ENCODE assay signal across 9 cellular contexts in the genomic region with DNA sequence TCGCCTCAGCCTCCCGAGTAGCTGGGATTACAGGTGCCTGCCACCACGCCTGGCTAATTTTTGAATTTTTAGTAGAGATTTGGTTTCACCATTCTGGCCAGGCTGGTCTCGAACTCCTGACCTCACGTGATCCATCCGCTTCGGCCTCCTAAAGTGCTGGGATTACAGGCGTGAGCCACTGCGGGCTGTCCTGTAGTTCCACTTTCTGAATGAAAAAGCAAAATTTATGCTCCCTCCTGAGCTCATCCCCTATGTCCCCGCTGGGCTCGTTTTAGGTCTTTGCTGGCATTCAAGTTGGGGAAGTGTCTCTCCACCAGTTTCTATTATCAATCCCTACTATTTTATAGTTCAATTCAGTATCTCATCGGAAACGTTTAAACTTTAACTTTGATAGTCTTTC. TPM values are rescaled to one million over a fixed set of nuclear protein-coding genes. Genes with fewer than 3 reads are reported as not detected.
A peak's percentile ranks its signal among the peaks of the same experiment; 100 is the strongest.
DNase-seq lines count a peak whose midpoint lies in the region; ATAC-seq and TF ChIP-seq lines count a peak whose summit lies in the region.
"Had no signal": no experiment of that assay in that cellular context is flagged by ENCODE, and none has a peak within 500 bp of the region (broad histone marks: within the 10 kb centered on the region; RNA-seq: fewer than 3 reads in every experiment).

No MANE protein-coding gene starts in this region.

- no peak for TF ChIP-seq POLR2A in vagina (IDR thresholded peaks at IDR 0.05)

- H3K4me1 ChIP-seq in right cardiac atrium (ENCODE audit: control insufficient read depth, insufficient read depth, low read length) (no peaks in the 10 kb centered on the region), upper lobe of right lung (peaks cover 7% of the 10 kb centered on the region), vagina (peaks cover 10% of the 10 kb centered on the region)

- H3K36me3 Mint-ChIP-seq in activated naive CD4-positive, alpha-beta T cell treated with anti-CD3 and anti-CD28 coated beads, Interleukin-2, amount 50 U/mL, for 72 hours: no peaks in the 10 kb centered on the region
- no peaks in the 10 kb centered on the region for H3K36me3 Mint-ChIP-seq in memory B cell

- DNase-seq in right cardiac atrium: no peak
- no peak for DNase-seq in cardiac septum (ENCODE audit: low spot score)
- DNase-seq in activated naive CD4-positive, alpha-beta T cell treated with anti-CD3 and anti-CD28 coated beads, Interleukin-2, amount 50 U/mL, for 72 hours (ENCODE audit: low spot score in 2 of 2): no peak
- no peak for DNase-seq in memory B cell (ENCODE audit: low spot score in 2 of 2)
- peak; percentile 67 for DNase-seq in upper lobe of right lung
- no peak for DNase-seq in GM13976 (ENCODE audit: low spot score)
- no peak for DNase-seq in vagina (ENCODE audit: extremely low spot score in 2 of 2)

- peak overlapping the region in 1 of 2 donors; percentile 70 for H3K27ac Mint-ChIP-seq in activated naive CD4-positive, alpha-beta T cell treated with anti-CD3 and anti-CD28 coated beads, Interleukin-2, amount 50 U/mL, for 72 hours
- H3K27ac Mint-ChIP-seq in memory B cell: peak overlapping the region; percentile 67

- peak; percentile 7 to 16 for ATAC-seq in right cardiac atrium
- peak; percentile 40 to 56 for ATAC-seq in activated naive CD4-positive, alpha-beta T cell treated with anti-CD3 and anti-CD28 coated beads, Interleukin-2, amount 50 U/mL, for 72 hours
- peak; percentile 43 for ATAC-seq in memory B cell (ENCODE audit: low read depth)
- ATAC-seq in upper lobe of right lung: peak; percentile 49
- no peak for ATAC-seq in HG03095 (IDR thresholded peaks at IDR 0.05; ENCODE audit: unreplicated experiment)

- no peaks in the 10 kb centered on the region for H3K27me3 Mint-ChIP-seq in memory B cell

- peak overlapping the region; percentile 80 for H3K4me3 Mint-ChIP-seq in memory B cell

- H3K4me3 ChIP-seq in right cardiac atrium (ENCODE audit: low read length) (peak overlapping the region; percentile 45), upper lobe of right lung (peak overlapping the region; percentile 59), vagina (peak overlapping the region in 1 of 2 donors; percentile 55)

- no peak for TF ChIP-seq CTCF in upper lobe of right lung (IDR thresholded peaks at IDR 0.05)
- no peak for TF ChIP-seq CTCF in GM13976 (IDR thresholded peaks at IDR 0.05; ENCODE audit: borderline replicate concordance, control extremely low read depth, extremely low read depth, insufficient read depth, missing control alignments)
- TF ChIP-seq CTCF in vagina (IDR thresholded peaks at IDR 0.05): no peak

- peaks cover 3% of the 10 kb centered on the region for H3K4me1 Mint-ChIP-seq in memory B cell

- no peaks in the 10 kb centered on the region for H3K9me3 ChIP-seq in right cardiac atrium (ENCODE audit: control insufficient read depth, low read length)
- no peaks in the 10 kb centered on the region for H3K9me3 ChIP-seq in upper lobe of right lung
- H3K9me3 ChIP-seq in vagina: no peaks in the 10 kb centered on the region

- H3K27ac ChIP-seq in right cardiac atrium (ENCODE audit: low read length) (no peak overlapping the region), upper lobe of right lung (no peak overlapping the region), vagina (no peak overlapping the region)

- no peaks in the 10 kb centered on the region for H3K9me3 Mint-ChIP-seq in activated naive CD4-positive, alpha-beta T cell treated with anti-CD3 and anti-CD28 coated beads, Interleukin-2, amount 50 U/mL, for 72 hours
- no peaks in the 10 kb centered on the region for H3K9me3 Mint-ChIP-seq in memory B cell

- H3K27me3 ChIP-seq in right cardiac atrium (ENCODE audit: control insufficient read depth, insufficient read depth) (no peaks in the 10 kb centered on the region), upper lobe of right lung (no peaks in the 10 kb centered on the region), vagina (no peaks in the 10 kb centered on the region)

- intact Hi-C loops in right cardiac atrium (cut with DNase I): loop anchor here in 2 of 4 donors (2.0 to 5.0 kb wide), 2 partner anchors 124 to 126 kb away; no protein-coding TSS in a partner anchor
- intact Hi-C loops in cardiac septum (cut with DNase I): no loop called here
- intact Hi-C loops in upper lobe of right lung (cut with DNase I): loop anchor here (5.0 kb wide), 1 partner anchor 121 kb away; no protein-coding TSS in a partner anchor
- intact Hi-C loops in vagina (cut with DNase I): no loop called here

- WGBS in right cardiac atrium: 48% methylated on average over 13 of the region's 13 CpGs

- H3K36me3 ChIP-seq in upper lobe of right lung: no peaks in the 10 kb centered on the region
- H3K36me3 ChIP-seq in vagina: no peaks in the 10 kb centered on the region

- in situ Hi-C loops in GM13976 (cut with MboI; ENCODE audit: low sequenced_read_pairs, unreplicated experiment): loop anchor here (10.0 kb wide), 1 partner anchor 138 kb away; a partner anchor contains a TSS

RNA-seq across cellular contexts. Expression of a gene that starts 11.7 kb away (rescaled TPM):
- total RNA-seq in right cardiac atrium: 10 to 100 TPM; 15.9 to 19.9 (median 17.5) TPM
- polyA plus RNA-seq in right cardiac atrium: 5.3 TPM
- 17.1 TPM for total RNA-seq in cardiac septum
- 1 to 10 TPM; 4.0 to 4.7 TPM for total RNA-seq in activated naive CD4-positive, alpha-beta T cell treated with anti-CD3 and anti-CD28 coated beads, Interleukin-2, amount 50 U/mL, for 72 hours
- 16.6 TPM for total RNA-seq in upper lobe of right lung
- total RNA-seq in vagina: 4.7 TPM

RNA-seq across cellular contexts. Expression of a gene that starts 20.8 kb away (rescaled TPM):
- not detected for total RNA-seq in right cardiac atrium
- polyA plus RNA-seq in right cardiac atrium: not detected
- not detected for total RNA-seq in cardiac septum
- not detected for total RNA-seq in activated naive CD4-positive, alpha-beta T cell treated with anti-CD3 and anti-CD28 coated beads, Interleukin-2, amount 50 U/mL, for 72 hours
- total RNA-seq in upper lobe of right lung: not detected
- total RNA-seq in vagina: not detected
- total RNA-seq: T-helper 2 cell treated with Interferon-gamma antibody and Interleukin-4, amounts not matched to agents 100 ng/mL and 5 ng/mL, for 36 hours had no signal

RNA-seq across cellular contexts. Expression of a gene that starts 41.4 kb away (rescaled TPM):
- total RNA-seq in right cardiac atrium: under 1 TPM; 0.31 to 0.74 (median 0.56) TPM
- polyA plus RNA-seq in right cardiac atrium: 0.63 TPM
- total RNA-seq in cardiac septum: 0.73 TPM
- 1 to 10 TPM; 1.4 to 3.1 TPM for total RNA-seq in activated naive CD4-positive, alpha-beta T cell treated with anti-CD3 and anti-CD28 coated beads, Interleukin-2, amount 50 U/mL, for 72 hours
- total RNA-seq in upper lobe of right lung: 4.5 TPM
- total RNA-seq in vagina: 0.49 TPM
